ENCODE assay signal across 15 cellular contexts in genomic region chr1:155540000-155540874, GRCh38. TPM values are rescaled to one million over a fixed set of nuclear protein-coding genes. Genes with fewer than 3 reads are reported as not detected.
DNase-seq lines count a peak whose midpoint lies in the region; ATAC-seq and TF ChIP-seq lines count a peak whose summit lies in the region.
"Had no signal": no experiment of that assay in that cellular context is flagged by ENCODE, and none has a peak within 500 bp of the region (broad histone marks: within the 10 kb centered on the region; RNA-seq: fewer than 3 reads in every experiment).

No MANE protein-coding gene starts in this region.

- ATAC-seq in activated T-cell treated with anti-CD3 and anti-CD28 coated beads, Interleukin-2, amount 50 U/mL, for 4 hours = no peak
- ATAC-seq in central memory CD8-positive, alpha-beta T cell (replicated peaks; ENCODE audit: extremely low read depth, poor library complexity, severe bottlenecking) = no peak
- ATAC-seq in HG02678 (IDR thresholded peaks at IDR 0.05; ENCODE audit: unreplicated experiment) = no peak
- ATAC-seq: left ventricle myocardium superior, Right ventricle myocardium inferior had no signal

- H3K27ac Mint-ChIP-seq in activated T-cell treated with anti-CD3 and anti-CD28 coated beads, Interleukin-2, amount 50 U/mL, for 24 hours = peak overlapping the region; percentile 87
- peak overlapping the region; percentile 84 for H3K27ac Mint-ChIP-seq in central memory CD8-positive, alpha-beta T cell (ENCODE audit: low read depth)
- H3K27ac Mint-ChIP-seq in progenitor cell of endocrine pancreas = peak overlapping the region; percentile 60

- no peak overlapping the region for H3K4me3 Mint-ChIP-seq in activated T-cell treated with anti-CD3 and anti-CD28 coated beads, Interleukin-2, amount 50 U/mL, for 24 hours
- H3K4me3 Mint-ChIP-seq in activated T-cell treated with anti-CD3 and anti-CD28 coated beads, Interleukin-2, amount 50 U/mL, for 4 hours = no peak overlapping the region
- H3K4me3 Mint-ChIP-seq in central memory CD8-positive, alpha-beta T cell = peak overlapping the region; percentile 43
- H3K4me3 Mint-ChIP-seq in progenitor cell of endocrine pancreas (ENCODE audit: low read depth) = no peak overlapping the region

- peaks cover 18% of the 10 kb centered on the region for H3K36me3 Mint-ChIP-seq in activated T-cell treated with anti-CD3 and anti-CD28 coated beads, Interleukin-2, amount 50 U/mL, for 24 hours (ENCODE audit: low read depth)
- H3K36me3 Mint-ChIP-seq in activated T-cell treated with anti-CD3 and anti-CD28 coated beads, Interleukin-2, amount 50 U/mL, for 4 hours (ENCODE audit: insufficient read depth) = peaks cover 2% of the 10 kb centered on the region
- peaks cover 6% of the 10 kb centered on the region for H3K36me3 Mint-ChIP-seq in central memory CD8-positive, alpha-beta T cell (ENCODE audit: insufficient read depth)
- H3K36me3 Mint-ChIP-seq in progenitor cell of endocrine pancreas (ENCODE audit: insufficient read depth) = no peaks in the 10 kb centered on the region

- no peaks in the 10 kb centered on the region for H3K27me3 Mint-ChIP-seq in activated T-cell treated with anti-CD3 and anti-CD28 coated beads, Interleukin-2, amount 50 U/mL, for 24 hours
- H3K27me3 Mint-ChIP-seq in activated T-cell treated with anti-CD3 and anti-CD28 coated beads, Interleukin-2, amount 50 U/mL, for 4 hours (ENCODE audit: low read depth) = no peaks in the 10 kb centered on the region
- no peaks in the 10 kb centered on the region for H3K27me3 Mint-ChIP-seq in central memory CD8-positive, alpha-beta T cell
- no peaks in the 10 kb centered on the region for H3K27me3 Mint-ChIP-seq in progenitor cell of endocrine pancreas

- TF ChIP-seq CTCF in progenitor cell of endocrine pancreas (IDR thresholded peaks at IDR 0.05; ENCODE audit: unreplicated experiment) = no peak

- no peak for DNase-seq in activated T-cell treated with anti-CD3 and anti-CD28 coated beads, Interleukin-2, amount 50 U/mL, for 24 hours
- no peak for DNase-seq in activated T-cell treated with anti-CD3 and anti-CD28 coated beads, Interleukin-2, amount 50 U/mL, for 4 hours
- DNase-seq in NAMALWA (ENCODE audit: low spot score) (peak; percentile 40), progenitor cell of endocrine pancreas (ENCODE audit: low spot score, unreplicated experiment) (no peak), hypothalamus (lab: John Stamatoyannopoulos, UW) (no peak), anterior cingulate cortex (lab: John Stamatoyannopoulos, UW) (no peak)
- DNase-seq in central memory CD8-positive, alpha-beta T cell (ENCODE audit: low spot score in 2 of 2) = no peak
- DNase-seq: activated CD8-positive, alpha-beta memory T cell treated with anti-CD3 and anti-CD28 coated beads, Interleukin-2, amount 50 U/mL, for 4 hours; dermis blood vessel endothelial cell; DMS 273 treated with DMSO at 0.1 percent for 48 hours; left ventricle myocardium superior; MM.1S; NK-92 treated with Interleukin-12 subunit alpha and Interleukin-12 subunit beta, amount 100 ng/mL, for 24 hours had no signal

- H3K9me3 Mint-ChIP-seq in activated T-cell treated with anti-CD3 and anti-CD28 coated beads, Interleukin-2, amount 50 U/mL, for 24 hours = no peaks in the 10 kb centered on the region
- no peaks in the 10 kb centered on the region for H3K9me3 Mint-ChIP-seq in activated T-cell treated with anti-CD3 and anti-CD28 coated beads, Interleukin-2, amount 50 U/mL, for 4 hours
- no peaks in the 10 kb centered on the region for H3K9me3 Mint-ChIP-seq in central memory CD8-positive, alpha-beta T cell
- no peaks in the 10 kb centered on the region for H3K9me3 Mint-ChIP-seq in progenitor cell of endocrine pancreas (ENCODE audit: low read depth)

- H3K4me1 Mint-ChIP-seq in activated T-cell treated with anti-CD3 and anti-CD28 coated beads, Interleukin-2, amount 50 U/mL, for 24 hours (ENCODE audit: low read depth) = peaks cover 64% of the 10 kb centered on the region
- H3K4me1 Mint-ChIP-seq in activated T-cell treated with anti-CD3 and anti-CD28 coated beads, Interleukin-2, amount 50 U/mL, for 4 hours (ENCODE audit: low read depth) = peaks cover 54% of the 10 kb centered on the region
- H3K4me1 Mint-ChIP-seq in central memory CD8-positive, alpha-beta T cell = peaks cover 47% of the 10 kb centered on the region
- H3K4me1 Mint-ChIP-seq in progenitor cell of endocrine pancreas (ENCODE audit: low read depth) = peaks cover 16% of the 10 kb centered on the region

RNA-seq across cellular contexts. Expression of gene ASH1L, which starts 22.4 kb away (rescaled TPM):
- 10 to 100 TPM; 23.9 to 27.7 (median 25.5) TPM for total RNA-seq in activated T-cell treated with anti-CD3 and anti-CD28 coated beads, Interleukin-2, amount 50 U/mL, for 4 hours
- total RNA-seq in progenitor cell of endocrine pancreas = 49.7 and 51.3 TPM in 2 replicates
